In genomic region chr6:85460951-85461805, GRCh38 we compare ENCODE assay signal across 1 cellular context.
TF ChIP-seq lines count a peak whose summit lies in the region.

No MANE protein-coding gene starts in this region.

TF ChIP-seq in GM12878, 131 proteins besides CTCF, POLR2A, EP300 and RAD21 (continued from another document):
- TF ChIP-seq ZBTB4 (CRISPR knock-in tag; IDR thresholded peaks at IDR 0.05) (no peak), MEF2B (IDR thresholded peaks at IDR 0.05; ENCODE audit: partially characterized antibody, poor library complexity, severe bottlenecking) (peak; percentile 93), NR2C2 (IDR thresholded peaks at IDR 0.05; ENCODE audit: borderline replicate concordance, control insufficient read depth, insufficient read length, low read depth) (no peak), CREB1 (IDR thresholded peaks at IDR 0.05; ENCODE audit: low read depth) (no peak; the same call in 1 of the 2 replicates), KLF5 (IDR thresholded peaks at IDR 0.05; ENCODE audit: partially characterized antibody) (no peak), MTA2 (IDR thresholded peaks at IDR 0.05; ENCODE audit: low read depth) (peak; percentile 84), ETV6 (conservative IDR thresholded peaks at IDR 0.05 in 1 of 2, IDR thresholded peaks at IDR 0.05 in 1 of 2; ENCODE audit: borderline replicate concordance in 1 of 2, low read depth in 1 of 2) (peak in 1 of 2 experiments; percentile 61; a peak in 1 of 4 replicates), POLR2AphosphoS5 (IDR thresholded peaks at IDR 0.05; ENCODE audit: low read length) (no peak), YBX1 (IDR thresholded peaks at IDR 0.05) (no peak), BACH1 (IDR thresholded peaks at IDR 0.05; ENCODE audit: borderline replicate concordance) (peak; percentile 42; the same call in 1 of the 2 replicates), MTA3 (IDR thresholded peaks at IDR 0.05; ENCODE audit: borderline replicate concordance, low read length) (peak; percentile 35; the same call in 1 of the 2 replicates), ESRRA (IDR thresholded peaks at IDR 0.05; ENCODE audit: low read length) (no peak), BHLHE40 (IDR thresholded peaks at IDR 0.05; ENCODE audit: borderline replicate concordance in 1 of 2, low read depth in 2 of 2, low read length in 1 of 2) (peak; percentile 53 to 56; a peak in 3 of 4 replicates), MYB (IDR thresholded peaks at IDR 0.05; ENCODE audit: borderline replicate concordance, low read depth, low read length) (no peak), POU2F2 (IDR thresholded peaks at IDR 0.05; ENCODE audit: borderline replicate concordance, low read depth, low read length) (peak; percentile 58; the same call in 1 of the 3 replicates), NKRF (conservative IDR thresholded peaks at IDR 0.05) (no peak), BRCA1 (IDR thresholded peaks at IDR 0.05; ENCODE audit: low read depth, low read length) (no peak), FOXK2 (IDR thresholded peaks at IDR 0.05) (no peak), NBN (IDR thresholded peaks at IDR 0.05) (peak; percentile 57; the same call in 1 of the 2 replicates), RUNX3 (IDR thresholded peaks at IDR 0.05; ENCODE audit: low read length) (peak; percentile 98), RELB (IDR thresholded peaks at IDR 0.05; ENCODE audit: low read depth) (peak; percentile 81; the same call in 1 of the 2 replicates), LARP7 (IDR thresholded peaks at IDR 0.05) (peak; percentile 39; the same call in 1 of the 2 replicates), IKZF1 (conservative IDR thresholded peaks at IDR 0.05) (peak; percentile 74), CBFB (IDR thresholded peaks at IDR 0.05; ENCODE audit: low read depth) (peak; percentile 66; the same call in 1 of the 2 replicates), GATAD2B (conservative IDR thresholded peaks at IDR 0.05; ENCODE audit: low read depth) (peak; percentile 49; the same call in 1 of the 2 replicates), SREBF2 (IDR thresholded peaks at IDR 0.05; ENCODE audit: low read length) (no peak), YY1 (IDR thresholded peaks at IDR 0.05; ENCODE audit: low read depth, low read length) (no peak), EED (IDR thresholded peaks at IDR 0.05; ENCODE audit: low read depth) (0 out of 2 replicates have a peak, but pooled peaks have one; percentile 53)
- TF ChIP-seq, protein P1, sequence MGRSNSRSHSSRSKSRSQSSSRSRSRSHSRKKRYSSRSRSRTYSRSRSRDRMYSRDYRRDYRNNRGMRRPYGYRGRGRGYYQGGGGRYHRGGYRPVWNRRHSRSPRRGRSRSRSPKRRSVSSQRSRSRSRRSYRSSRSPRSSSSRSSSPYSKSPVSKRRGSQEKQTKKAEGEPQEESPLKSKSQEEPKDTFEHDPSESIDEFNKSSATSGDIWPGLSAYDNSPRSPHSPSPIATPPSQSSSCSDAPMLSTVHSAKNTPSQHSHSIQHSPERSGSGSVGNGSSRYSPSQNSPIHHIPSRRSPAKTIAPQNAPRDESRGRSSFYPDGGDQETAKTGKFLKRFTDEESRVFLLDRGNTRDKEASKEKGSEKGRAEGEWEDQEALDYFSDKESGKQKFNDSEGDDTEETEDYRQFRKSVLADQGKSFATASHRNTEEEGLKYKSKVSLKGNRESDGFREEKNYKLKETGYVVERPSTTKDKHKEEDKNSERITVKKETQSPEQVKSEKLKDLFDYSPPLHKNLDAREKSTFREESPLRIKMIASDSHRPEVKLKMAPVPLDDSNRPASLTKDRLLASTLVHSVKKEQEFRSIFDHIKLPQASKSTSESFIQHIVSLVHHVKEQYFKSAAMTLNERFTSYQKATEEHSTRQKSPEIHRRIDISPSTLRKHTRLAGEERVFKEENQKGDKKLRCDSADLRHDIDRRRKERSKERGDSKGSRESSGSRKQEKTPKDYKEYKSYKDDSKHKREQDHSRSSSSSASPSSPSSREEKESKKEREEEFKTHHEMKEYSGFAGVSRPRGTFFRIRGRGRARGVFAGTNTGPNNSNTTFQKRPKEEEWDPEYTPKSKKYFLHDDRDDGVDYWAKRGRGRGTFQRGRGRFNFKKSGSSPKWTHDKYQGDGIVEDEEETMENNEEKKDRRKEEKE (IDR thresholded peaks at IDR 0.05), result no peak
- TF ChIP-seq, protein P2, sequence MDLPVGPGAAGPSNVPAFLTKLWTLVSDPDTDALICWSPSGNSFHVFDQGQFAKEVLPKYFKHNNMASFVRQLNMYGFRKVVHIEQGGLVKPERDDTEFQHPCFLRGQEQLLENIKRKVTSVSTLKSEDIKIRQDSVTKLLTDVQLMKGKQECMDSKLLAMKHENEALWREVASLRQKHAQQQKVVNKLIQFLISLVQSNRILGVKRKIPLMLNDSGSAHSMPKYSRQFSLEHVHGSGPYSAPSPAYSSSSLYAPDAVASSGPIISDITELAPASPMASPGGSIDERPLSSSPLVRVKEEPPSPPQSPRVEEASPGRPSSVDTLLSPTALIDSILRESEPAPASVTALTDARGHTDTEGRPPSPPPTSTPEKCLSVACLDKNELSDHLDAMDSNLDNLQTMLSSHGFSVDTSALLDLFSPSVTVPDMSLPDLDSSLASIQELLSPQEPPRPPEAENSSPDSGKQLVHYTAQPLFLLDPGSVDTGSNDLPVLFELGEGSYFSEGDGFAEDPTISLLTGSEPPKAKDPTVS (IDR thresholded peaks at IDR 0.05; ENCODE audit: low read depth, low read length), result no peak
- TF ChIP-seq, protein P3, sequence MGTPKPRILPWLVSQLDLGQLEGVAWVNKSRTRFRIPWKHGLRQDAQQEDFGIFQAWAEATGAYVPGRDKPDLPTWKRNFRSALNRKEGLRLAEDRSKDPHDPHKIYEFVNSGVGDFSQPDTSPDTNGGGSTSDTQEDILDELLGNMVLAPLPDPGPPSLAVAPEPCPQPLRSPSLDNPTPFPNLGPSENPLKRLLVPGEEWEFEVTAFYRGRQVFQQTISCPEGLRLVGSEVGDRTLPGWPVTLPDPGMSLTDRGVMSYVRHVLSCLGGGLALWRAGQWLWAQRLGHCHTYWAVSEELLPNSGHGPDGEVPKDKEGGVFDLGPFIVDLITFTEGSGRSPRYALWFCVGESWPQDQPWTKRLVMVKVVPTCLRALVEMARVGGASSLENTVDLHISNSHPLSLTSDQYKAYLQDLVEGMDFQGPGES (IDR thresholded peaks at IDR 0.05), result no peak
- TF ChIP-seq, protein P4, sequence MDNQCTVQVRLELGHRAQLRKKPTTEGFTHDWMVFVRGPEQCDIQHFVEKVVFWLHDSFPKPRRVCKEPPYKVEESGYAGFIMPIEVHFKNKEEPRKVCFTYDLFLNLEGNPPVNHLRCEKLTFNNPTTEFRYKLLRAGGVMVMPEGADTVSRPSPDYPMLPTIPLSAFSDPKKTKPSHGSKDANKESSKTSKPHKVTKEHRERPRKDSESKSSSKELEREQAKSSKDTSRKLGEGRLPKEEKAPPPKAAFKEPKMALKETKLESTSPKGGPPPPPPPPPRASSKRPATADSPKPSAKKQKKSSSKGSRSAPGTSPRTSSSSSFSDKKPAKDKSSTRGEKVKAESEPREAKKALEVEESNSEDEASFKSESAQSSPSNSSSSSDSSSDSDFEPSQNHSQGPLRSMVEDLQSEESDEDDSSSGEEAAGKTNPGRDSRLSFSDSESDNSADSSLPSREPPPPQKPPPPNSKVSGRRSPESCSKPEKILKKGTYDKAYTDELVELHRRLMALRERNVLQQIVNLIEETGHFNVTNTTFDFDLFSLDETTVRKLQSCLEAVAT (IDR thresholded peaks at IDR 0.05), result peak; percentile 83
- TF ChIP-seq, protein P5, sequence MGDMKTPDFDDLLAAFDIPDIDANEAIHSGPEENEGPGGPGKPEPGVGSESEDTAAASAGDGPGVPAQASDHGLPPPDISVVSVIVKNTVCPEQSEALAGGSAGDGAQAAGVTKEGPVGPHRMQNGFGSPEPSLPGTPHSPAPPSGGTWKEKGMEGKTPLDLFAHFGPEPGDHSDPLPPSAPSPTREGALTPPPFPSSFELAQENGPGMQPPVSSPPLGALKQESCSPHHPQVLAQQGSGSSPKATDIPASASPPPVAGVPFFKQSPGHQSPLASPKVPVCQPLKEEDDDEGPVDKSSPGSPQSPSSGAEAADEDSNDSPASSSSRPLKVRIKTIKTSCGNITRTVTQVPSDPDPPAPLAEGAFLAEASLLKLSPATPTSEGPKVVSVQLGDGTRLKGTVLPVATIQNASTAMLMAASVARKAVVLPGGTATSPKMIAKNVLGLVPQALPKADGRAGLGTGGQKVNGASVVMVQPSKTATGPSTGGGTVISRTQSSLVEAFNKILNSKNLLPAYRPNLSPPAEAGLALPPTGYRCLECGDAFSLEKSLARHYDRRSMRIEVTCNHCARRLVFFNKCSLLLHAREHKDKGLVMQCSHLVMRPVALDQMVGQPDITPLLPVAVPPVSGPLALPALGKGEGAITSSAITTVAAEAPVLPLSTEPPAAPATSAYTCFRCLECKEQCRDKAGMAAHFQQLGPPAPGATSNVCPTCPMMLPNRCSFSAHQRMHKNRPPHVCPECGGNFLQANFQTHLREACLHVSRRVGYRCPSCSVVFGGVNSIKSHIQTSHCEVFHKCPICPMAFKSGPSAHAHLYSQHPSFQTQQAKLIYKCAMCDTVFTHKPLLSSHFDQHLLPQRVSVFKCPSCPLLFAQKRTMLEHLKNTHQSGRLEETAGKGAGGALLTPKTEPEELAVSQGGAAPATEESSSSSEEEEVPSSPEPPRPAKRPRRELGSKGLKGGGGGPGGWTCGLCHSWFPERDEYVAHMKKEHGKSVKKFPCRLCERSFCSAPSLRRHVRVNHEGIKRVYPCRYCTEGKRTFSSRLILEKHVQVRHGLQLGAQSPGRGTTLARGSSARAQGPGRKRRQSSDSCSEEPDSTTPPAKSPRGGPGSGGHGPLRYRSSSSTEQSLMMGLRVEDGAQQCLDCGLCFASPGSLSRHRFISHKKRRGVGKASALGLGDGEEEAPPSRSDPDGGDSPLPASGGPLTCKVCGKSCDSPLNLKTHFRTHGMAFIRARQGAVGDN (IDR thresholded peaks at IDR 0.05), result peak; percentile 83
